In the genomic region with DNA sequence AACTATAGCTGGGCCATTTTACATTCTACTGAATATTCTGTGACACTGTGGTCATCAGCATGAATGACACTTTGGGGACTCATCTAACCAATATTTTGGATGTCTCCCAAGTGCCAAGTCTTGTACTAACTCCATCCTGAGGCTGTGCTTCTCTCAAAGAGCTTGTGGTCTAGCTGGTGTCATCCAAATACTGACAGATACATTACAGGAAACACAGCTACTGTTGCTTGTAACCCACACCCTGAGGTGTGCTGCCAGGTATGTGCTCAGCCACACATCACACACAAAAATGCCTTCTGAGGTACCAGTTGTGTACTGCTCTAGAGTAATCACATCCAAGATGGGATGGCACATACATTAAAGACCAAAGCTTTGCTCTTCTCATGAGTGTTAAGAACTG, we compare ENCODE assay signal across 19 cellular contexts.
A peak's percentile ranks its signal among the peaks of the same experiment; 100 is the strongest.
DNase-seq lines count a peak whose midpoint lies in the region; ATAC-seq and TF ChIP-seq lines count a peak whose summit lies in the region.
"Had no signal": no experiment of that assay in that cellular context is flagged by ENCODE, and none has a peak within 500 bp of the region (broad histone marks: within the 10 kb centered on the region; RNA-seq: fewer than 3 reads in every experiment).

No MANE protein-coding gene starts in this region.

- H3K79me1 ChIP-seq in IMR-90 (ENCODE audit: low read depth in 1 of 2, low read length in 2 of 2) (no peaks in the 10 kb centered on the region), trophoblast cell (ENCODE audit: low read length) (no peaks in the 10 kb centered on the region)

- DNase-seq in ELR (ENCODE audit: low read depth) (peak; percentile 25), IMR-90 (no peak), epithelial cell of esophagus (ENCODE audit: low read depth) (peak; percentile 35), trophoblast cell (no peak), pons (ENCODE audit: low spot score) (no peak)
- DNase-seq: AML-193, DMS 273 treated with DMSO at 0.1 percent for 48 hours, KG1, MG63, NCI-H1092, NCI-H1694, NCI-H2227 treated with DMSO at 0.1 percent for 48 hours, NCI-H524, Peyer's patch, Right ventricle myocardium superior had no signal

- no peak overlapping the region; the same call in 1 of the 2 replicates for H2BK120ac ChIP-seq in IMR-90 (ENCODE audit: low read depth, low read length)
- H2BK120ac ChIP-seq in trophoblast cell (ENCODE audit: insufficient read depth, low read length, poor library complexity): no peak overlapping the region

- no peak for TF ChIP-seq CTCF in IMR-90 (conservative IDR thresholded peaks at IDR 0.05; ENCODE audit: low read depth, low read length)
- no peak for TF ChIP-seq CTCF in epithelial cell of esophagus (IDR thresholded peaks at IDR 0.05; ENCODE audit: insufficient read depth, low read depth, low read length, missing control alignments)

- H3K9me3 ChIP-seq in IMR-90 (ENCODE audit: control insufficient read depth, insufficient read depth, low read length): no peaks in the 10 kb centered on the region
- no peaks in the 10 kb centered on the region for H3K9me3 ChIP-seq in trophoblast cell (ENCODE audit: insufficient read depth, low read depth, low read length)
- H3K9me3 ChIP-seq: HAP-1, MG63, Peyer's patch had no signal

- TF ChIP-seq POLR2A in IMR-90 (IDR thresholded peaks at IDR 0.05; ENCODE audit: low read depth, low read length): no peak

- H3K9me1 ChIP-seq in IMR-90 (ENCODE audit: insufficient read depth, low read length): peaks cover 4% of the 10 kb centered on the region

- H4K12ac ChIP-seq in trophoblast cell (ENCODE audit: low read depth, low read length): no peak overlapping the region

- no peak overlapping the region for H2AK9ac ChIP-seq in IMR-90 (replicated peaks; ENCODE audit: low read depth, low read length, poor library complexity)

- no peaks in the 10 kb centered on the region for H3K36me3 ChIP-seq in IMR-90 (ENCODE audit: control insufficient read depth, insufficient read depth, low read length)
- no peaks in the 10 kb centered on the region for H3K36me3 ChIP-seq in trophoblast cell (ENCODE audit: control insufficient read depth in 1 of 2, insufficient read depth in 2 of 2, low read length in 2 of 2)
- H3K36me3 ChIP-seq: HAP-1, MG63, Peyer's patch had no signal

- no peak overlapping the region for H3K56ac ChIP-seq in IMR-90 (ENCODE audit: extremely low read depth, insufficient read depth, low read length)

- no peak overlapping the region for H2BK20ac ChIP-seq in IMR-90 (ENCODE audit: low read depth, low read length)

- H3K4ac ChIP-seq in IMR-90 (ENCODE audit: low read depth, low read length): peak overlapping the region; percentile 29; the same call in 1 of the 2 replicates
- no peak overlapping the region for H3K4ac ChIP-seq in trophoblast cell (ENCODE audit: low read depth, low read length)

- H3K14ac ChIP-seq in IMR-90 (replicated peaks; ENCODE audit: low read depth, low read length): no peak overlapping the region
- H3K14ac ChIP-seq in trophoblast cell (ENCODE audit: low read length): no peak overlapping the region

- H2BK5ac ChIP-seq in IMR-90 (ENCODE audit: low read depth, low read length, poor library complexity, severe bottlenecking): no peak overlapping the region
- no peak overlapping the region for H2BK5ac ChIP-seq in trophoblast cell (ENCODE audit: low read depth, low read length, poor library complexity)

- H3K4me2 ChIP-seq in IMR-90 (ENCODE audit: low read depth, low read length): no peak overlapping the region
- H3K4me2 ChIP-seq in trophoblast cell (ENCODE audit: low read length): no peak overlapping the region

- H4K5ac ChIP-seq in IMR-90 (ENCODE audit: low read depth, low read length): no peak overlapping the region

- POLR2A ChIA-PET in IMR-90 (lab: Charles Lee; ENCODE audit: unreplicated experiment): no interaction called here

- H3K79me2 ChIP-seq in trophoblast cell (ENCODE audit: control insufficient read depth, insufficient read depth, low read length, poor library complexity): no peaks in the 10 kb centered on the region

- H2AFZ ChIP-seq in IMR-90 (replicated peaks; ENCODE audit: low read length, poor library complexity) (no peak overlapping the region), trophoblast cell (ENCODE audit: insufficient read depth, low read length, poor library complexity) (no peak overlapping the region)

- no peak overlapping the region for H3K9ac ChIP-seq in IMR-90 (ENCODE audit: low read depth, low read length)
- H3K9ac ChIP-seq in trophoblast cell (ENCODE audit: low read length): no peak overlapping the region

- H3K27me3 ChIP-seq in IMR-90 (ENCODE audit: control insufficient read depth, insufficient read depth, low read length) (no peaks in the 10 kb centered on the region), trophoblast cell (ENCODE audit: insufficient read depth, low read length) (no peaks in the 10 kb centered on the region)
- H3K27me3 ChIP-seq: MG63, Peyer's patch had no signal

- H3K23ac ChIP-seq in IMR-90 (ENCODE audit: low read depth, low read length) (no peak overlapping the region), trophoblast cell (ENCODE audit: low read length) (peak overlapping the region; percentile 37)

- TF ChIP-seq RAD21 in IMR-90 (IDR thresholded peaks at IDR 0.05; ENCODE audit: low read length): no peak

- BruUV-seq in IMR-90 (replicated peaks; lab: Mats Ljungman, UMichigan): no TSS peak

- H2AK5ac ChIP-seq in IMR-90 (ENCODE audit: low read depth, low read length) (peak overlapping the region; percentile 78; the same call in 1 of the 2 replicates), trophoblast cell (ENCODE audit: low read length) (no peak overlapping the region)

- no peak overlapping the region for H2BK12ac ChIP-seq in trophoblast cell (ENCODE audit: low read length)

- intact Hi-C loops in IMR-90 (cut with micrococcal nuclease): no loop called here

- dilution Hi-C loops in IMR-90 (cut with HindIII; ENCODE audit: low sequenced_read_pairs, unreplicated experiment): no loop called here

- H3K18ac ChIP-seq in IMR-90 (ENCODE audit: low read depth, low read length): no peak overlapping the region; the same call in 1 of the 2 replicates
- no peak overlapping the region for H3K18ac ChIP-seq in trophoblast cell (ENCODE audit: low read length)

- no peak overlapping the region for H2BK15ac ChIP-seq in IMR-90 (ENCODE audit: low read depth, low read length)

- in situ Hi-C loops in IMR-90 (cut with MboI; ENCODE audit: low sequenced_read_pairs): no loop called here

- CTCF ChIA-PET in IMR-90 (lab: Yijun Ruan, JAX): no interaction called here

- H3K4me3 ChIP-seq in IMR-90 (ENCODE audit: insufficient read depth, low read depth, low read length): no peak overlapping the region
- no peak overlapping the region for H3K4me3 ChIP-seq in epithelial cell of esophagus (ENCODE audit: low read length)
- H3K4me3 ChIP-seq in trophoblast cell (ENCODE audit: low read depth, low read length): no peak overlapping the region
- H3K4me3 ChIP-seq: HAP-1, MG63, Peyer's patch, SK-N-MC had no signal

- H3K4me1 ChIP-seq in IMR-90 (ENCODE audit: control insufficient read depth, insufficient read depth, low read length): peaks cover 6% of the 10 kb centered on the region; the same call in 1 of the 2 replicates
- no peaks in the 10 kb centered on the region for H3K4me1 ChIP-seq in trophoblast cell (ENCODE audit: control insufficient read depth in 1 of 2, insufficient read depth in 2 of 2, low read length in 2 of 2)
- H3K4me1 ChIP-seq: Peyer's patch had no signal

- peak overlapping the region in 1 of 2 experiments; percentile 9; a peak in 1 of 4 replicates for H4K8ac ChIP-seq in IMR-90 (ENCODE audit: low read depth in 2 of 2, low read length in 2 of 2)
- no peak overlapping the region for H4K8ac ChIP-seq in trophoblast cell (ENCODE audit: low read depth, low read length)

- H4K91ac ChIP-seq in IMR-90 (ENCODE audit: insufficient read depth, low read depth, low read length): no peak overlapping the region
- no peak overlapping the region for H4K91ac ChIP-seq in trophoblast cell (ENCODE audit: low read depth, low read length)

- H3K27ac ChIP-seq in IMR-90 (ENCODE audit: insufficient read depth, low read length) (no peak overlapping the region), trophoblast cell (ENCODE audit: low read depth, low read length) (no peak overlapping the region)
- H3K27ac ChIP-seq: Peyer's patch, SK-N-MC had no signal

- H4K20me1 ChIP-seq in IMR-90 (ENCODE audit: insufficient read depth, low read length): no peaks in the 10 kb centered on the region

- no peak for ATAC-seq in IMR-90 (ENCODE audit: low read depth)
- ATAC-seq in GM21528 (IDR thresholded peaks at IDR 0.05; ENCODE audit: low FRiP score, unreplicated experiment): no peak
- no peak for ATAC-seq in HG03045 (IDR thresholded peaks at IDR 0.05; ENCODE audit: unreplicated experiment)

TF ChIP-seq in IMR-90, 13 proteins besides CTCF, POLR2A, EP300 and RAD21:
- TF ChIP-seq, protein P1, sequence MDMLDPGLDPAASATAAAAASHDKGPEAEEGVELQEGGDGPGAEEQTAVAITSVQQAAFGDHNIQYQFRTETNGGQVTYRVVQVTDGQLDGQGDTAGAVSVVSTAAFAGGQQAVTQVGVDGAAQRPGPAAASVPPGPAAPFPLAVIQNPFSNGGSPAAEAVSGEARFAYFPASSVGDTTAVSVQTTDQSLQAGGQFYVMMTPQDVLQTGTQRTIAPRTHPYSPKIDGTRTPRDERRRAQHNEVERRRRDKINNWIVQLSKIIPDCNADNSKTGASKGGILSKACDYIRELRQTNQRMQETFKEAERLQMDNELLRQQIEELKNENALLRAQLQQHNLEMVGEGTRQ (IDR thresholded peaks at IDR 0.05; ENCODE audit: low read depth, low read length): no peak
- TF ChIP-seq MAZ (IDR thresholded peaks at IDR 0.05; ENCODE audit: borderline replicate concordance, low read depth, low read length) (no peak), SMC3 (IDR thresholded peaks at IDR 0.05; ENCODE audit: low read depth, low read length) (no peak), MXI1 (IDR thresholded peaks at IDR 0.05; ENCODE audit: borderline replicate concordance, low read depth, low read length) (no peak)
- TF ChIP-seq, protein P2, sequence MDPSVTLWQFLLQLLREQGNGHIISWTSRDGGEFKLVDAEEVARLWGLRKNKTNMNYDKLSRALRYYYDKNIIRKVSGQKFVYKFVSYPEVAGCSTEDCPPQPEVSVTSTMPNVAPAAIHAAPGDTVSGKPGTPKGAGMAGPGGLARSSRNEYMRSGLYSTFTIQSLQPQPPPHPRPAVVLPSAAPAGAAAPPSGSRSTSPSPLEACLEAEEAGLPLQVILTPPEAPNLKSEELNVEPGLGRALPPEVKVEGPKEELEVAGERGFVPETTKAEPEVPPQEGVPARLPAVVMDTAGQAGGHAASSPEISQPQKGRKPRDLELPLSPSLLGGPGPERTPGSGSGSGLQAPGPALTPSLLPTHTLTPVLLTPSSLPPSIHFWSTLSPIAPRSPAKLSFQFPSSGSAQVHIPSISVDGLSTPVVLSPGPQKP (IDR thresholded peaks at IDR 0.05; ENCODE audit: borderline replicate concordance, low read depth, low read length): no peak
TF ChIP-seq in IMR-90: peak in this region for 0.

Comparison
In these comparisons a context has a peak if more than half of its experiments do, and no peak if none do; other contexts are left out.
1. DNase-seq: peak in ELR (single experiment) and epithelial cell of esophagus (single experiment); none in IMR-90 (single experiment), trophoblast cell (0 of 2) and pons (single experiment).